35 cellular contexts compared by ENCODE assay signal in genomic region chrX:5526191-5526590, GRCh38.
"Had no signal": no experiment of that assay in that cellular context is flagged by ENCODE, and none has a peak within 500 bp of the region (broad histone marks: within the 10 kb centered on the region; RNA-seq: fewer than 3 reads in every experiment).

No MANE protein-coding gene starts in this region.

- DNase-seq: Karpas-422, Kasumi-1, MG63, MM.1S, MV-4-11, NCI-H1048, NCI-H1092, NCI-H1092 treated with DMSO at 0.1 percent for 48 hours, NCI-H1105, NCI-H1105 treated with DMSO at 0.1 percent for 48 hours, NCI-H1417, NCI-H1417 treated with DMSO at 0.1 percent for 48 hours, NCI-H1436, NCI-H1436 treated with DMSO at 0.1 percent for 48 hours, NCI-H146, NCI-H1694, NCI-H1694 treated with DMSO at 0.1 percent for 48 hours, NCI-H187, NCI-H187 treated with DMSO at 0.1 percent for 48 hours, NCI-H1930, NCI-H2029, NCI-H2029 treated with DMSO at 0.1 percent for 48 hours, NCI-H2081, NCI-H2081 treated with DMSO at 0.1 percent for 48 hours, NCI-H2107, NCI-H2171, NCI-H2171 treated with DMSO at 0.1 percent for 48 hours, NCI-H2227 treated with DMSO at 0.1 percent for 48 hours, NCI-H226, NCI-H345, NCI-H446, NCI-H446 treated with DMSO at 0.1 percent for 48 hours, NCI-H510A, NCI-H510A treated with DMSO at 0.1 percent for 48 hours, NCI-H524 had no signal

- H3K27me3 ChIP-seq: MG63 had no signal

- H3K9me3 ChIP-seq: MG63 had no signal

- H3K36me3 ChIP-seq: MG63 had no signal

- H3K4me3 ChIP-seq: MG63 had no signal
